ENCODE assay signal across 1 cellular context in genomic region chr2:221572180-221572820, GRCh38.
A peak's percentile ranks its signal among the peaks of the same experiment; 100 is the strongest.
TF ChIP-seq lines count a peak whose summit lies in the region.

TSS of gene EPHA4 (minus strand) at chr2:221572304. CDS start at chr2:221572248, 56 bp downstream.

TF ChIP-seq in HEK293, 187 proteins besides CTCF, POLR2A, EP300 and RAD21 (continued from another document):
- TF ChIP-seq, protein P1, sequence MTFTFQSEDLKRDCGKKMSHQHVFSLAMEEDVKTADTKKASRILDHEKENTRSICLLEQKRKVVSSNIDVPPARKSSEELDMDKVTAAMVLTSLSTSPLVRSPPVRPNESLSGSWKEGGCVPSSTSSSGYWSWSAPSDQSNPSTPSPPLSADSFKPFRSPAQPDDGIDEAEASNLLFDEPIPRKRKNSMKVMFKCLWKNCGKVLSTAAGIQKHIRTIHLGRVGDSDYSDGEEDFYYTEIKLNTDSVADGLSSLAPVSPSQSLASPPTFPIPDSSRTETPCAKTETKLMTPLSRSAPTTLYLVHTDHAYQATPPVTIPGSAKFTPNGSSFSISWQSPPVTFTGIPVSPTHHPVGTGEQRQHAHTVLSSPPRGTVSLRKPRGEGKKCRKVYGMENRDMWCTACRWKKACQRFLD (tag by site-specific recombination; IDR thresholded peaks at IDR 0.05): no peak
- TF ChIP-seq BCL11A (tag by site-specific recombination; IDR thresholded peaks at IDR 0.05; ENCODE audit: low read depth): no peak
- no peak for TF ChIP-seq ZNF623 (tag by site-specific recombination; IDR thresholded peaks at IDR 0.05)
- TF ChIP-seq MEIS1 (CRISPR knock-in tag; IDR thresholded peaks at IDR 0.05; ENCODE audit: borderline replicate concordance): no peak
- TF ChIP-seq SP3 (tag by site-specific recombination; IDR thresholded peaks at IDR 0.05): peak; percentile 41; the same call in 1 of the 2 replicates
- TF ChIP-seq, protein P2, sequence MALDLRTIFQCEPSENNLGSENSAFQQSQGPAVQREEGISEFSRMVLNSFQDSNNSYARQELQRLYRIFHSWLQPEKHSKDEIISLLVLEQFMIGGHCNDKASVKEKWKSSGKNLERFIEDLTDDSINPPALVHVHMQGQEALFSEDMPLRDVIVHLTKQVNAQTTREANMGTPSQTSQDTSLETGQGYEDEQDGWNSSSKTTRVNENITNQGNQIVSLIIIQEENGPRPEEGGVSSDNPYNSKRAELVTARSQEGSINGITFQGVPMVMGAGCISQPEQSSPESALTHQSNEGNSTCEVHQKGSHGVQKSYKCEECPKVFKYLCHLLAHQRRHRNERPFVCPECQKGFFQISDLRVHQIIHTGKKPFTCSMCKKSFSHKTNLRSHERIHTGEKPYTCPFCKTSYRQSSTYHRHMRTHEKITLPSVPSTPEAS (tag by site-specific recombination; IDR thresholded peaks at IDR 0.05): no peak
- no peak; the same call in 1 of the 2 replicates for TF ChIP-seq PATZ1 (tag by site-specific recombination; IDR thresholded peaks at IDR 0.05)
- TF ChIP-seq, protein P3, sequence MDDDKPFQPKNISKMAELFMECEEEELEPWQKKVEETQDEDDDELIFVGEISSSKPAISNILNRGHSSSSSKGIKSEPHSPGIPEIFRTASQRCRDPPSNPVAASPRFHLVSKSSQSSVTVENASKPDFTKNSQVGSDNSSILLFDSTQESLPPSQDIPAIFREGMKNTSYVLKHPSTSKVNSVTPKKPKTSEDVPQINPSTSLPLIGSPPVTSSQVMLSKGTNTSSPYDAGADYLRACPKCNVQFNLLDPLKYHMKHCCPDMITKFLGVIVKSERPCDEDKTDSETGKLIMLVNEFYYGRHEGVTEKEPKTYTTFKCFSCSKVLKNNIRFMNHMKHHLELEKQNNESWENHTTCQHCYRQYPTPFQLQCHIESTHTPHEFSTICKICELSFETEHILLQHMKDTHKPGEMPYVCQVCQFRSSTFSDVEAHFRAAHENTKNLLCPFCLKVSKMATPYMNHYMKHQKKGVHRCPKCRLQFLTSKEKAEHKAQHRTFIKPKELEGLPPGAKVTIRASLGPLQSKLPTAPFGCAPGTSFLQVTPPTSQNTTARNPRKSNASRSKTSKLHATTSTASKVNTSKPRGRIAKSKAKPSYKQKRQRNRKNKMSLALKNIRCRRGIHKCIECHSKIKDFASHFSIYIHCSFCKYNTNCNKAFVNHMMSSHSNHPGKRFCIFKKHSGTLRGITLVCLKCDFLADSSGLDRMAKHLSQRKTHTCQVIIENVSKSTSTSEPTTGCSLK (tag by site-specific recombination; IDR thresholded peaks at IDR 0.05): no peak
- TF ChIP-seq, protein P4, sequence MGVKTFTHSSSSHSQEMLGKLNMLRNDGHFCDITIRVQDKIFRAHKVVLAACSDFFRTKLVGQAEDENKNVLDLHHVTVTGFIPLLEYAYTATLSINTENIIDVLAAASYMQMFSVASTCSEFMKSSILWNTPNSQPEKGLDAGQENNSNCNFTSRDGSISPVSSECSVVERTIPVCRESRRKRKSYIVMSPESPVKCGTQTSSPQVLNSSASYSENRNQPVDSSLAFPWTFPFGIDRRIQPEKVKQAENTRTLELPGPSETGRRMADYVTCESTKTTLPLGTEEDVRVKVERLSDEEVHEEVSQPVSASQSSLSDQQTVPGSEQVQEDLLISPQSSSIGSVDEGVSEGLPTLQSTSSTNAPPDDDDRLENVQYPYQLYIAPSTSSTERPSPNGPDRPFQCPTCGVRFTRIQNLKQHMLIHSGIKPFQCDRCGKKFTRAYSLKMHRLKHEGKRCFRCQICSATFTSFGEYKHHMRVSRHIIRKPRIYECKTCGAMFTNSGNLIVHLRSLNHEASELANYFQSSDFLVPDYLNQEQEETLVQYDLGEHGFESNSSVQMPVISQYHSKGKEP (tag by site-specific recombination; IDR thresholded peaks at IDR 0.05): no peak
- peak; percentile 30; the same call in 1 of the 2 replicates for TF ChIP-seq ZNF660 (tag by site-specific recombination; IDR thresholded peaks at IDR 0.05)
- TF ChIP-seq ZNF629 (tag by site-specific recombination; IDR thresholded peaks at IDR 0.05): no peak
- no peak for TF ChIP-seq ZNF184 (tag by site-specific recombination; IDR thresholded peaks at IDR 0.05)
- no peak for TF ChIP-seq ZNF530 (tag by site-specific recombination; IDR thresholded peaks at IDR 0.05; ENCODE audit: low read depth)
- TF ChIP-seq ZNF366 (tag by site-specific recombination; conservative IDR thresholded peaks at IDR 0.05): no peak
- no peak for TF ChIP-seq ZNF146 (tag by site-specific recombination; IDR thresholded peaks at IDR 0.05)
- no peak for TF ChIP-seq ZNF24 (tag by site-specific recombination; IDR thresholded peaks at IDR 0.05)
- TF ChIP-seq ZSCAN16 (tag by site-specific recombination; IDR thresholded peaks at IDR 0.05): no peak
- TF ChIP-seq PRDM2 (tag by site-specific recombination; IDR thresholded peaks at IDR 0.05; ENCODE audit: borderline replicate concordance): no peak
- TF ChIP-seq ZNF777 (tag by site-specific recombination; IDR thresholded peaks at IDR 0.05; ENCODE audit: borderline replicate concordance): peak; percentile 56; the same call in 1 of the 2 replicates
- TF ChIP-seq ZFP69B (tag by site-specific recombination; IDR thresholded peaks at IDR 0.05): no peak
- TF ChIP-seq ZNF707 (tag by site-specific recombination; IDR thresholded peaks at IDR 0.05): no peak
- TF ChIP-seq ZNF138 (tag by site-specific recombination; IDR thresholded peaks at IDR 0.05; ENCODE audit: borderline replicate concordance): no peak
- no peak for TF ChIP-seq ZNF223 (tag by site-specific recombination; IDR thresholded peaks at IDR 0.05)
- no peak for TF ChIP-seq ZBTB7A (tag by site-specific recombination; IDR thresholded peaks at IDR 0.05; ENCODE audit: low read depth)
- TF ChIP-seq ZNF48 (tag by site-specific recombination; IDR thresholded peaks at IDR 0.05): no peak
- TF ChIP-seq, protein P5, sequence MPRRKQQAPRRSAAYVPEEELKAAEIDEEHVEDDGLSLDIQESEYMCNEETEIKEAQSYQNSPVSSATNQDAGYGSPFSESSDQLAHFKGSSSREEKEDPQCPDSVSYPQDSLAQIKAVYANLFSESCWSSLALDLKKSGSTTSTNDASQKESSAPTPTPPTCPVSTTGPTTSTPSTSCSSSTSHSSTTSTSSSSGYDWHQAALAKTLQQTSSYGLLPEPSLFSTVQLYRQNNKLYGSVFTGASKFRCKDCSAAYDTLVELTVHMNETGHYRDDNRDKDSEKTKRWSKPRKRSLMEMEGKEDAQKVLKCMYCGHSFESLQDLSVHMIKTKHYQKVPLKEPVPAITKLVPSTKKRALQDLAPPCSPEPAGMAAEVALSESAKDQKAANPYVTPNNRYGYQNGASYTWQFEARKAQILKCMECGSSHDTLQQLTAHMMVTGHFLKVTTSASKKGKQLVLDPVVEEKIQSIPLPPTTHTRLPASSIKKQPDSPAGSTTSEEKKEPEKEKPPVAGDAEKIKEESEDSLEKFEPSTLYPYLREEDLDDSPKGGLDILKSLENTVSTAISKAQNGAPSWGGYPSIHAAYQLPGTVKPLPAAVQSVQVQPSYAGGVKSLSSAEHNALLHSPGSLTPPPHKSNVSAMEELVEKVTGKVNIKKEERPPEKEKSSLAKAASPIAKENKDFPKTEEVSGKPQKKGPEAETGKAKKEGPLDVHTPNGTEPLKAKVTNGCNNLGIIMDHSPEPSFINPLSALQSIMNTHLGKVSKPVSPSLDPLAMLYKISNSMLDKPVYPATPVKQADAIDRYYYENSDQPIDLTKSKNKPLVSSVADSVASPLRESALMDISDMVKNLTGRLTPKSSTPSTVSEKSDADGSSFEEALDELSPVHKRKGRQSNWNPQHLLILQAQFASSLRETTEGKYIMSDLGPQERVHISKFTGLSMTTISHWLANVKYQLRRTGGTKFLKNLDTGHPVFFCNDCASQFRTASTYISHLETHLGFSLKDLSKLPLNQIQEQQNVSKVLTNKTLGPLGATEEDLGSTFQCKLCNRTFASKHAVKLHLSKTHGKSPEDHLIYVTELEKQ (tag by site-specific recombination; IDR thresholded peaks at IDR 0.05; ENCODE audit: borderline replicate concordance): no peak
- peak; percentile 84 for TF ChIP-seq ZNF335 (tag by site-specific recombination; conservative IDR thresholded peaks at IDR 0.05)
- peak; percentile 38; the same call in 1 of the 2 replicates for TF ChIP-seq KLF9 (tag by site-specific recombination; IDR thresholded peaks at IDR 0.05; ENCODE audit: low read depth)
- no peak for TF ChIP-seq ZNF514 (tag by site-specific recombination; IDR thresholded peaks at IDR 0.05)
